Comparison of ENCODE assay signal across 10 cellular contexts in genomic region chr12:68559984-68560822, GRCh38. TPM values are rescaled to one million over a fixed set of nuclear protein-coding genes. Genes with fewer than 3 reads are reported as not detected.
DNase-seq lines count a peak whose midpoint lies in the region; ATAC-seq lines count a peak whose summit lies in the region.
"Had no signal": no experiment of that assay in that cellular context is flagged by ENCODE, and none has a peak within 500 bp of the region (broad histone marks: within the 10 kb centered on the region; RNA-seq: fewer than 3 reads in every experiment).

No MANE protein-coding gene starts in this region.

- H3K36me3 Mint-ChIP-seq in naive thymus-derived CD4-positive, alpha-beta T cell, result peaks cover 0 to 1% (median 0%) of the 10 kb centered on the region in 5 donors

- no peaks in the 10 kb centered on the region for H3K36me3 ChIP-seq in esophagus (ENCODE audit: control insufficient read depth in 2 of 2, insufficient read depth in 2 of 2, low read length in 1 of 2)
- H3K36me3 ChIP-seq in naive thymus-derived CD4-positive, alpha-beta T cell (ENCODE audit: control insufficient read depth in 2 of 3, insufficient read depth in 3 of 3, low read length in 3 of 3), result no peaks in the 10 kb centered on the region

- peaks cover 16 to 43% (median 32%) of the 10 kb centered on the region in 7 donors for H3K4me1 Mint-ChIP-seq in naive thymus-derived CD4-positive, alpha-beta T cell

- ATAC-seq in naive thymus-derived CD4-positive, alpha-beta T cell, result peak; percentile 60
- no peak for ATAC-seq in HG03175 (IDR thresholded peaks at IDR 0.05; ENCODE audit: unreplicated experiment)

- DNase-seq in GM04504 (ENCODE audit: low read depth) (peak; percentile 57), OCI-M1 (lab: John Stamatoyannopoulos, UW) (peak; percentile 73), NCI-H526 treated with DMSO at 0.1 percent for 48 hours (lab: John Stamatoyannopoulos, UW) (no peak), activated gamma-delta T cell (lab: John Stamatoyannopoulos, UW) (no peak)
- no peak for DNase-seq in naive thymus-derived CD4-positive, alpha-beta T cell
- DNase-seq in stimulated activated CD4-positive, alpha-beta T cell treated with anti-CD3 and anti-CD28 coated beads, Interleukin-2, amount 100 ng/mL, for 24 hours, result no peak
- DNase-seq: DMS79, NCI-H2081 had no signal

- H3K4me3 Mint-ChIP-seq in naive thymus-derived CD4-positive, alpha-beta T cell, result no peak overlapping the region

- peak overlapping the region; percentile 21 to 46 for H3K27ac ChIP-seq in esophagus (ENCODE audit: low read depth in 2 of 2, low read length in 1 of 2)
- H3K27ac ChIP-seq in naive thymus-derived CD4-positive, alpha-beta T cell (ENCODE audit: low read depth, low read length), result no peak overlapping the region

- no peaks in the 10 kb centered on the region for H3K27me3 ChIP-seq in esophagus (ENCODE audit: control insufficient read depth in 1 of 2, insufficient read depth in 2 of 2, low read length in 2 of 2)
- H3K27me3 ChIP-seq in naive thymus-derived CD4-positive, alpha-beta T cell (ENCODE audit: control insufficient read depth in 2 of 2, insufficient read depth in 2 of 2, low read length in 2 of 2), result no peaks in the 10 kb centered on the region

- intact Hi-C loops in naive thymus-derived CD4-positive, alpha-beta T cell (cut with micrococcal nuclease), result no loop called here

- CTCF ChIA-PET in naive thymus-derived CD4-positive, alpha-beta T cell (lab: Charles Lee), result no interaction called here

- peaks cover 0 to 6% of the 10 kb centered on the region in 2 donors for H3K4me1 ChIP-seq in esophagus (ENCODE audit: control insufficient read depth in 2 of 2, insufficient read depth in 2 of 2, low read length in 1 of 2)
- peaks cover 0 to 5% of the 10 kb centered on the region in 2 donors for H3K4me1 ChIP-seq in naive thymus-derived CD4-positive, alpha-beta T cell (ENCODE audit: control insufficient read depth in 2 of 2, insufficient read depth in 2 of 2, low read length in 2 of 2)

- POLR2A ChIA-PET in naive thymus-derived CD4-positive, alpha-beta T cell (lab: Charles Lee), result interaction anchor here (3.0 kb wide), 1 partner anchor 12 kb away, joined by 12 read pairs; no protein-coding TSS in a partner anchor

- peaks cover 0 to 4% (median 0%) of the 10 kb centered on the region in 11 donors for H3K9me3 Mint-ChIP-seq in naive thymus-derived CD4-positive, alpha-beta T cell

- H3K9me3 ChIP-seq in esophagus (ENCODE audit: control insufficient read depth in 2 of 2, insufficient read depth in 1 of 2, low read depth in 1 of 2, low read length in 1 of 2), result no peaks in the 10 kb centered on the region
- no peaks in the 10 kb centered on the region for H3K9me3 ChIP-seq in naive thymus-derived CD4-positive, alpha-beta T cell (ENCODE audit: control insufficient read depth in 2 of 3, low read length in 3 of 3)

- WGBS in esophagus, 2 donors, result 30 to 50% methylated on average over 7 of the region's 7 CpGs

- peak overlapping the region in 2 of 9 donors; percentile 12 to 81 for H3K27ac Mint-ChIP-seq in naive thymus-derived CD4-positive, alpha-beta T cell

- H3K4me3 ChIP-seq in esophagus (ENCODE audit: low read depth in 1 of 2, low read length in 2 of 2), result no peak overlapping the region
- no peak overlapping the region for H3K4me3 ChIP-seq in naive thymus-derived CD4-positive, alpha-beta T cell (ENCODE audit: low read length)

- peaks cover 0 to 11% (median 0%) of the 10 kb centered on the region in 5 donors for H3K27me3 Mint-ChIP-seq in naive thymus-derived CD4-positive, alpha-beta T cell

RNA-seq across cellular contexts. Expression of gene RAP1B, which starts 50.5 kb away (rescaled TPM):
- 10 to 100 TPM; 47.1 to 58.2 TPM for polyA plus RNA-seq in esophagus
- total RNA-seq in naive thymus-derived CD4-positive, alpha-beta T cell, result 100 to 1,000 TPM; 202 to 287 (median 223) TPM
- 100 to 1,000 TPM; 482 to 596 TPM for polyA plus RNA-seq in naive thymus-derived CD4-positive, alpha-beta T cell

Comparison
In these comparisons a context has a peak if more than half of its experiments do, and no peak if none do; other contexts are left out.
1. DNase-seq: peak in GM04504 (single experiment) and OCI-M1 (single experiment); none in naive thymus-derived CD4-positive, alpha-beta T cell (0 of 9), NCI-H526 treated with DMSO at 0.1 percent for 48 hours (single experiment), activated gamma-delta T cell (single experiment) and stimulated activated CD4-positive, alpha-beta T cell treated with anti-CD3 and anti-CD28 coated beads, Interleukin-2, amount 100 ng/mL, for 24 hours (0 of 2).
2. RNA of gene RAP1B, which starts 50.5 kb away (polyA plus RNA-seq): 482 to 596 TPM in naive thymus-derived CD4-positive, alpha-beta T cell; 47.1 to 58.2 TPM in esophagus; every median in the first group is over 4 times any median in the second.